8 cellular contexts compared by ENCODE assay signal in genomic region chr17:35089846-35090193, GRCh38. TPM values are rescaled to one million over a fixed set of nuclear protein-coding genes. Genes with fewer than 3 reads are reported as not detected.
DNase-seq lines count a peak whose midpoint lies in the region; ATAC-seq and TF ChIP-seq lines count a peak whose summit lies in the region.

No MANE protein-coding gene starts in this region.

- peaks cover 47% of the 10 kb centered on the region for H3K4me1 Mint-ChIP-seq in activated T-cell treated with anti-CD3 and anti-CD28 coated beads, Interleukin-2, amount 50 U/mL, for 4 hours (ENCODE audit: low read depth)

- H3K36me3 ChIP-seq in MG63 (no peaks in the 10 kb centered on the region), prostate gland (no peaks in the 10 kb centered on the region)

- ATAC-seq in GM19438 (IDR thresholded peaks at IDR 0.05; ENCODE audit: low read depth, unreplicated experiment) (peak; percentile 12), Right ventricle myocardium superior (ENCODE audit: poor library complexity) (peak; percentile 26), HG03565 (IDR thresholded peaks at IDR 0.05; ENCODE audit: unreplicated experiment) (no peak)
- peak; percentile 1 to 7 for ATAC-seq in activated T-cell treated with anti-CD3 and anti-CD28 coated beads, Interleukin-2, amount 50 U/mL, for 4 hours

- peaks cover 3% of the 10 kb centered on the region for H3K36me3 Mint-ChIP-seq in activated T-cell treated with anti-CD3 and anti-CD28 coated beads, Interleukin-2, amount 50 U/mL, for 4 hours (ENCODE audit: insufficient read depth)

- no peaks in the 10 kb centered on the region for H3K27me3 ChIP-seq in MG63
- no peaks in the 10 kb centered on the region for H3K27me3 ChIP-seq in prostate gland (replicated peaks; ENCODE audit: insufficient read depth)

- no peak for TF ChIP-seq POLR2A in prostate gland (IDR thresholded peaks at IDR 0.05)

- H3K27me3 Mint-ChIP-seq in activated T-cell treated with anti-CD3 and anti-CD28 coated beads, Interleukin-2, amount 50 U/mL, for 4 hours (ENCODE audit: low read depth) = no peaks in the 10 kb centered on the region

- no peaks in the 10 kb centered on the region for H3K4me1 ChIP-seq in prostate gland (replicated peaks)

- in situ Hi-C loops in ACHN (cut with HindIII; ENCODE audit: low pct_ligation_motif_present, low pct_unique_long_range_greater_than_20kb, low sequenced_read_pairs) = no loop called here

- peak overlapping the region; percentile 33 for H3K4me3 ChIP-seq in MG63
- peak overlapping the region; percentile 89 to 90 for H3K4me3 ChIP-seq in prostate gland

- intact Hi-C loops in Right ventricle myocardium superior (cut with DNase I) = no loop called here
- intact Hi-C loops in prostate gland (cut with DNase I) = loop anchor here (2.0 kb wide), 1 partner anchor 129 kb away; the partner anchor contains the start of genes CCT6B and ZNF830

- WGBS in prostate gland = 73% methylated on average over 10 of the region's 10 CpGs

- peak overlapping the region; percentile 49 to 95 for H3K27ac ChIP-seq in prostate gland

- H3K9me3 Mint-ChIP-seq in activated T-cell treated with anti-CD3 and anti-CD28 coated beads, Interleukin-2, amount 50 U/mL, for 4 hours = no peaks in the 10 kb centered on the region

- DNase-seq in ACHN (peak; percentile 84), MG63 (peak; percentile 43), Right ventricle myocardium superior (no peak), prostate gland (ENCODE audit: low spot score) (no peak), NCI-H1417 treated with DMSO at 0.1 percent for 48 hours (lab: John Stamatoyannopoulos, UW) (no peak)
- DNase-seq in activated T-cell treated with anti-CD3 and anti-CD28 coated beads, Interleukin-2, amount 50 U/mL, for 4 hours = peak; percentile 27

- H3K9me3 ChIP-seq in MG63 = no peaks in the 10 kb centered on the region
- no peaks in the 10 kb centered on the region for H3K9me3 ChIP-seq in prostate gland

- no peak for TF ChIP-seq CTCF in prostate gland (IDR thresholded peaks at IDR 0.05)

- H3K4me3 Mint-ChIP-seq in activated T-cell treated with anti-CD3 and anti-CD28 coated beads, Interleukin-2, amount 50 U/mL, for 4 hours = peak overlapping the region; percentile 86

RNA-seq across cellular contexts. Expression of gene RFFL, which starts 26.3 kb away (rescaled TPM):
- total RNA-seq in MG63 (2014; rRNA removed; shearing (Covaris generic); ENCODE audit: low replicate concordance) = 10.5 and 18.0 TPM in 2 replicates
- 10 to 100 TPM; 19.6 to 28.2 (median 20.3) TPM for total RNA-seq in activated T-cell treated with anti-CD3 and anti-CD28 coated beads, Interleukin-2, amount 50 U/mL, for 4 hours
- total RNA-seq in Right ventricle myocardium superior = 10.5 TPM
- 10 to 100 TPM; 46.6 to 51.3 TPM for total RNA-seq in prostate gland

RNA-seq across cellular contexts. Expression of gene RAD51D, which starts 29.8 kb away (rescaled TPM):
- total RNA-seq in MG63 (2014; rRNA removed; shearing (Covaris generic); ENCODE audit: low replicate concordance) = 9.4 and 18.8 TPM in 2 replicates
- 10 to 100 TPM; 20.6 to 24.5 (median 23.4) TPM for total RNA-seq in activated T-cell treated with anti-CD3 and anti-CD28 coated beads, Interleukin-2, amount 50 U/mL, for 4 hours
- total RNA-seq in Right ventricle myocardium superior (4.4 TPM), prostate gland (10 to 100 TPM in 1 of 2 donors, 1 to 10 TPM in 1; 9.9 to 12.0 TPM)

RNA-seq across cellular contexts. Expression of gene FNDC8, which starts 31.6 kb away (rescaled TPM):
- total RNA-seq in MG63 (2014; rRNA removed; shearing (Covaris generic); ENCODE audit: low replicate concordance) = not detected in 2 replicates
- total RNA-seq in activated T-cell treated with anti-CD3 and anti-CD28 coated beads, Interleukin-2, amount 50 U/mL, for 4 hours = not detected
- total RNA-seq in Right ventricle myocardium superior (not detected), prostate gland (1 to 10 TPM in 1 of 2 donors, not detected in 1; 4.6 TPM)

RNA-seq across cellular contexts. Expression of gene NLE1, which starts 52.3 kb away (rescaled TPM):
- total RNA-seq in MG63 (2014; rRNA removed; shearing (Covaris generic); ENCODE audit: low replicate concordance) = 25.6 and 71.4 TPM in 2 replicates
- total RNA-seq in activated T-cell treated with anti-CD3 and anti-CD28 coated beads, Interleukin-2, amount 50 U/mL, for 4 hours = 10 to 100 TPM; 72.8 to 85.7 (median 85.3) TPM
- total RNA-seq in Right ventricle myocardium superior = 3.5 TPM
- total RNA-seq in prostate gland = 10 to 100 TPM; 12.5 to 17.7 TPM

RNA-seq across cellular contexts. Expression of gene UNC45B, which starts 57.8 kb away (rescaled TPM):
- not detected in 2 replicates for total RNA-seq in MG63 (2014; rRNA removed; shearing (Covaris generic); ENCODE audit: low replicate concordance)
- not detected for total RNA-seq in activated T-cell treated with anti-CD3 and anti-CD28 coated beads, Interleukin-2, amount 50 U/mL, for 4 hours
- 223 TPM for total RNA-seq in Right ventricle myocardium superior
- total RNA-seq in prostate gland = under 1 TPM in 1 of 2 donors, not detected in 1; 0.96 TPM

Comparison
In these comparisons a context has a peak if more than half of its experiments do, and no peak if none do; other contexts are left out.
1. DNase-seq: peak in ACHN (single experiment), MG63 (single experiment) and activated T-cell treated with anti-CD3 and anti-CD28 coated beads, Interleukin-2, amount 50 U/mL, for 4 hours (single experiment); none in Right ventricle myocardium superior (single experiment), prostate gland (single experiment) and NCI-H1417 treated with DMSO at 0.1 percent for 48 hours (single experiment).